ENCODE assay signal across 15 cellular contexts in genomic region chr1:61109158-61109557, GRCh38.
"Had no signal": no experiment of that assay in that cellular context is flagged by ENCODE, and none has a peak within 500 bp of the region (broad histone marks: within the 10 kb centered on the region; RNA-seq: fewer than 3 reads in every experiment).

No MANE protein-coding gene starts in this region.

- DNase-seq: activated CD4-positive, alpha-beta T cell treated with anti-CD3 and anti-CD28 coated beads, Interleukin-2, amount 10 ng/mL, durations not matched to agents 7 days and 5 days; activated naive CD4-positive, alpha-beta T cell treated with Interleukin-2 at 50 U/mL for 16 hours; activated naive CD8-positive, alpha-beta T cell treated with anti-CD3 and anti-CD28 coated beads, Interleukin-2, amount 50 U/mL, for 24 hours; activated T-cell treated with anti-CD3 and anti-CD28 coated beads for 4 hours; head of caudate nucleus; immature natural killer cell; naive B cell; thyroid gland had no signal

- H3K4me3 ChIP-seq: cardiac muscle cell, lung, thyroid gland had no signal

- FAIRE-seq: astrocyte had no signal

- H3K4me1 Mint-ChIP-seq: activated CD4-positive, alpha-beta T cell treated with anti-CD3 and anti-CD28 coated beads, Interleukin-2, amount 10 ng/mL, durations not matched to agents 7 days and 5 days; activated naive CD8-positive, alpha-beta T cell treated with anti-CD3 and anti-CD28 coated beads, Interleukin-2, amount 50 U/mL, for 24 hours; immature natural killer cell; naive B cell had no signal

- H3K27me3 ChIP-seq: cardiac muscle cell, thyroid gland had no signal

- ATAC-seq: activated naive CD8-positive, alpha-beta T cell treated with anti-CD3 and anti-CD28 coated beads, Interleukin-2, amount 50 U/mL, for 24 hours; stimulated activated effector memory CD8-positive, alpha-beta T cell treated with anti-CD3 and anti-CD28 coated beads, Interleukin-12 subunit alpha, Interleukin-12 subunit beta, amount 100 ng/mL, for 72 hours had no signal

- H3K27ac Mint-ChIP-seq: activated CD4-positive, alpha-beta T cell treated with anti-CD3 and anti-CD28 coated beads, Interleukin-2, amount 10 ng/mL, durations not matched to agents 7 days and 5 days; activated naive CD8-positive, alpha-beta T cell treated with anti-CD3 and anti-CD28 coated beads, Interleukin-2, amount 50 U/mL, for 24 hours; immature natural killer cell; naive B cell; stimulated activated effector memory CD8-positive, alpha-beta T cell treated with anti-CD3 and anti-CD28 coated beads, Interleukin-12 subunit alpha, Interleukin-12 subunit beta, amount 100 ng/mL, for 72 hours; T-helper 2 cell treated with Interferon-gamma antibody and Interleukin-4, amounts not matched to agents 5 μg/mL and 100 μg/mL, for 36 hours had no signal

- H3K36me3 ChIP-seq: cardiac muscle cell, thyroid gland had no signal

- H3K27me3 Mint-ChIP-seq: activated CD4-positive, alpha-beta T cell treated with anti-CD3 and anti-CD28 coated beads, Interleukin-2, amount 10 ng/mL, durations not matched to agents 7 days and 5 days had no signal

- H3K9me3 ChIP-seq: thyroid gland had no signal

- H3K4me3 Mint-ChIP-seq: activated CD4-positive, alpha-beta T cell treated with anti-CD3 and anti-CD28 coated beads, Interleukin-2, amount 10 ng/mL, durations not matched to agents 7 days and 5 days; activated naive CD8-positive, alpha-beta T cell treated with anti-CD3 and anti-CD28 coated beads, Interleukin-2, amount 50 U/mL, for 24 hours; immature natural killer cell; naive B cell; stimulated activated effector memory CD8-positive, alpha-beta T cell treated with anti-CD3 and anti-CD28 coated beads, Interleukin-12 subunit alpha, Interleukin-12 subunit beta, amount 100 ng/mL, for 72 hours; T-helper 2 cell treated with Interferon-gamma antibody and Interleukin-4, amounts not matched to agents 5 μg/mL and 100 μg/mL, for 36 hours had no signal

- H3K36me3 Mint-ChIP-seq: immature natural killer cell had no signal

- H3K27ac ChIP-seq: cardiac muscle cell, epithelial cell of prostate, parathyroid adenoma, thyroid gland had no signal

- H2AFZ ChIP-seq: parathyroid adenoma had no signal

- H3K4me1 ChIP-seq: parathyroid adenoma had no signal

- H3K9me3 Mint-ChIP-seq: activated CD4-positive, alpha-beta T cell treated with anti-CD3 and anti-CD28 coated beads, Interleukin-2, amount 10 ng/mL, durations not matched to agents 7 days and 5 days; immature natural killer cell; stimulated activated effector memory CD8-positive, alpha-beta T cell treated with anti-CD3 and anti-CD28 coated beads, Interleukin-12 subunit alpha, Interleukin-12 subunit beta, amount 100 ng/mL, for 72 hours; T-helper 2 cell treated with Interferon-gamma antibody and Interleukin-4, amounts not matched to agents 5 μg/mL and 100 μg/mL, for 36 hours had no signal

- H3K9ac ChIP-seq: parathyroid adenoma had no signal
